In the genomic region with DNA sequence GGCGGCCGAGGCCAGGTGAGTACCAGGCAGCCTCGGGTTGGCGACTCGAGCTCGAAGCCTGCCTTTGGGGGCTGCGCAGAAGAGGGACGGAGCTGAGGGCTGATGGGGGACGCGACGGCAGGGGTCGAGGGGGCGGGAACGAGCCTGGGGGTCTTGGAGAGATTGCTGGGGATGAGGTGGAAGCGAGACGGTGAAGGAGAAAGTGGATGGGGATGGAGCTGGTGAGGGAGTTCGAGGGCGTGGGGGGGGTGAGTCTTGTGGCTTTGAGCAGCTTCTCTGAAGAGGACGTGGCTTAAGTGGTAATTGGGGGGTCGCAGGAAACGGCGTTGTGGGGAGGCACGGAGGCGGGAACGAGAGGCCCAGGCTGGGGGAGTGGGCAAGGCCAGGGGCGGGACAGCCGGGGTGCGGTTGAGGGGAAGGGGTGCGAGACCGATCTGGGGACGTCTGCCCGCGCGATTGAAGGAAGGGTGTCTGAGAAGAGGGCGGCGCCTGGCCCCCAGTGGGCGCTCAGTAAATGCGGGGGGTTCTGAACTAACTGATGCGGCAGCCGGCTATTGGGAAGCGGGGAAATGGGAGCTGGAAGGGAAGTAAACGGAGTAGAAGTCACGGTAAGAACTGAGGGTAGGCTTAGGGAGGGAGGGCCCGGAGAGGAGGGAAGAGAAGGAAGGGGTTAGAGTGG, we compare ENCODE assay signal across 8 cellular contexts. TPM values are rescaled to one million over a fixed set of nuclear protein-coding genes. Genes with fewer than 3 reads are reported as not detected.
DNase-seq lines count a peak whose midpoint lies in the region; ATAC-seq and TF ChIP-seq lines count a peak whose summit lies in the region.

No MANE protein-coding gene starts in this region.

- TF ChIP-seq POLR2A in erythroblast (IDR thresholded peaks at IDR 0.05; ENCODE audit: low read length): no peak

- DNase-seq in ELR (ENCODE audit: low read depth): peak; percentile 66
- peak; percentile 47 for DNase-seq in MV-4-11 (lab: John Stamatoyannopoulos, UW)
- peak; percentile 86 for DNase-seq in activated CD8-positive, alpha-beta memory T cell treated with anti-CD3 and anti-CD28 coated beads, Interleukin-2, amount 10 ng/mL, durations not matched to agents 7 days and 5 days
- peak; percentile 64 to 76 for DNase-seq in erythroblast (lab: John Stamatoyannopoulos, UW)
- no peak for DNase-seq in thoracic aorta (ENCODE audit: low spot score)
- DNase-seq in H4 (ENCODE audit: low spot score): no peak
- no peak for DNase-seq in NCI-H524 treated with DMSO at 0.1 percent for 48 hours (lab: John Stamatoyannopoulos, UW)

- H3K27ac Mint-ChIP-seq in activated CD8-positive, alpha-beta memory T cell treated with anti-CD3 and anti-CD28 coated beads, Interleukin-2, amount 10 ng/mL, durations not matched to agents 7 days and 5 days: peak overlapping the region; percentile 97
- H3K27ac Mint-ChIP-seq in nephron: peak overlapping the region; percentile 81 to 87 (median 83)

- H3K9me3 Mint-ChIP-seq in activated CD8-positive, alpha-beta memory T cell treated with anti-CD3 and anti-CD28 coated beads, Interleukin-2, amount 10 ng/mL, durations not matched to agents 7 days and 5 days (ENCODE audit: low read depth): no peaks in the 10 kb centered on the region
- H3K9me3 Mint-ChIP-seq in nephron: no peaks in the 10 kb centered on the region

- no peaks in the 10 kb centered on the region for H3K27me3 ChIP-seq in thoracic aorta (replicated peaks; ENCODE audit: insufficient read depth)

- ATAC-seq in activated CD8-positive, alpha-beta memory T cell treated with anti-CD3 and anti-CD28 coated beads, Interleukin-2, amount 10 ng/mL, durations not matched to agents 7 days and 5 days: peak; percentile 5
- ATAC-seq in thoracic aorta (ENCODE audit: insufficient number of reproducible peaks, low FRiP score, low read depth): no peak

- H3K27ac ChIP-seq in thoracic aorta: peak overlapping the region; percentile 85 to 97

- H3K36me3 ChIP-seq in thoracic aorta: no peaks in the 10 kb centered on the region

- H3K9me3 ChIP-seq in thoracic aorta: no peaks in the 10 kb centered on the region

- H3K4me3 ChIP-seq in thoracic aorta: peak overlapping the region; percentile 92

- peaks cover 38 to 47% of the 10 kb centered on the region in 2 donors for H3K4me1 ChIP-seq in thoracic aorta (ENCODE audit: control insufficient read depth in 1 of 2, low read depth in 2 of 2)

- peak overlapping the region; percentile 100 for H3K4me3 Mint-ChIP-seq in activated CD8-positive, alpha-beta memory T cell treated with anti-CD3 and anti-CD28 coated beads, Interleukin-2, amount 10 ng/mL, durations not matched to agents 7 days and 5 days
- peak overlapping the region; percentile 96 to 100 (median 99) for H3K4me3 Mint-ChIP-seq in nephron

- peaks cover 59% of the 10 kb centered on the region for H3K4me1 Mint-ChIP-seq in activated CD8-positive, alpha-beta memory T cell treated with anti-CD3 and anti-CD28 coated beads, Interleukin-2, amount 10 ng/mL, durations not matched to agents 7 days and 5 days
- peaks cover 40% of the 10 kb centered on the region for H3K4me1 Mint-ChIP-seq in nephron

- TF ChIP-seq CTCF in nephron (IDR thresholded peaks at IDR 0.05; ENCODE audit: unreplicated experiment in 3 of 3) (no peak), thoracic aorta (IDR thresholded peaks at IDR 0.05) (no peak)

- no peaks in the 10 kb centered on the region for H3K27me3 Mint-ChIP-seq in activated CD8-positive, alpha-beta memory T cell treated with anti-CD3 and anti-CD28 coated beads, Interleukin-2, amount 10 ng/mL, durations not matched to agents 7 days and 5 days
- H3K27me3 Mint-ChIP-seq in nephron (ENCODE audit: low read depth): peaks cover 3% of the 10 kb centered on the region

- CTCF ChIA-PET in activated CD8-positive, alpha-beta memory T cell treated with anti-CD3 and anti-CD28 coated beads, Interleukin-2, amount 10 ng/mL, durations not matched to agents 7 days and 5 days (lab: Charles Lee): interaction anchor here (0.7 to 4.2 kb wide), 7 partner anchors 34 to 160 kb away, joined by 3 to 26 read pairs (median 4); partner anchors contain the start of gene OCEL1

- H3K36me3 Mint-ChIP-seq in activated CD8-positive, alpha-beta memory T cell treated with anti-CD3 and anti-CD28 coated beads, Interleukin-2, amount 10 ng/mL, durations not matched to agents 7 days and 5 days: peaks cover 40% of the 10 kb centered on the region
- peaks cover 2% of the 10 kb centered on the region for H3K36me3 Mint-ChIP-seq in nephron (ENCODE audit: low read depth)

RNA-seq across cellular contexts. Expression of gene MYO9B, which starts 0.4 kb away (rescaled TPM):
- 100 to 1,000 TPM; 280 to 356 TPM for total RNA-seq in activated CD8-positive, alpha-beta memory T cell treated with anti-CD3 and anti-CD28 coated beads, Interleukin-2, amount 10 ng/mL, durations not matched to agents 7 days and 5 days
- total RNA-seq in thoracic aorta: 100 to 1,000 TPM; 229 to 257 TPM
- total RNA-seq in H4 (2014; rRNA removed; shearing (Covaris generic)): 15.1 and 21.0 TPM in 2 replicates

RNA-seq across cellular contexts. Expression of gene HAUS8, which starts 0.7 kb away (rescaled TPM):
- 10 to 100 TPM; 62.1 to 73.0 TPM for total RNA-seq in activated CD8-positive, alpha-beta memory T cell treated with anti-CD3 and anti-CD28 coated beads, Interleukin-2, amount 10 ng/mL, durations not matched to agents 7 days and 5 days
- total RNA-seq in thoracic aorta: 10 to 100 TPM in 1 of 2 donors, 1 to 10 TPM in 1; 2.2 to 11.3 TPM
- 10.6 and 22.8 TPM in 2 replicates for total RNA-seq in H4 (2014; rRNA removed; shearing (Covaris generic))

RNA-seq across cellular contexts. Expression of gene CPAMD8, which starts 49.4 kb away (rescaled TPM):
- 1 to 10 TPM in 1 of 2 experiments, under 1 TPM in 1; 0.21 to 1.3 TPM for total RNA-seq in activated CD8-positive, alpha-beta memory T cell treated with anti-CD3 and anti-CD28 coated beads, Interleukin-2, amount 10 ng/mL, durations not matched to agents 7 days and 5 days
- total RNA-seq in thoracic aorta: 10 to 100 TPM; 27.3 to 36.4 TPM
- total RNA-seq in H4 (2014; rRNA removed; shearing (Covaris generic)): not detected in 2 replicates

Comparison
In these comparisons a context has a peak if more than half of its experiments do, and no peak if none do; other contexts are left out.
1. DNase-seq: peak in ELR (single experiment), MV-4-11 (single experiment), activated CD8-positive, alpha-beta memory T cell treated with anti-CD3 and anti-CD28 coated beads, Interleukin-2, amount 10 ng/mL, durations not matched to agents 7 days and 5 days (single experiment) and erythroblast (2 of 2); none in thoracic aorta (single experiment), H4 (single experiment) and NCI-H524 treated with DMSO at 0.1 percent for 48 hours (single experiment).
2. RNA of gene MYO9B, which starts 0.4 kb away (total RNA-seq): 280 to 356 TPM in activated CD8-positive, alpha-beta memory T cell treated with anti-CD3 and anti-CD28 coated beads, Interleukin-2, amount 10 ng/mL, durations not matched to agents 7 days and 5 days and 229 to 257 TPM in thoracic aorta; 15.1 to 21.0 TPM in H4; every median in the first group is over 10 times any median in the second.
3. RNA of gene CPAMD8, which starts 49.4 kb away (total RNA-seq): 27.3 to 36.4 TPM in thoracic aorta; 0.21 to 1.3 TPM in activated CD8-positive, alpha-beta memory T cell treated with anti-CD3 and anti-CD28 coated beads, Interleukin-2, amount 10 ng/mL, durations not matched to agents 7 days and 5 days and not detected in H4; every median in the first group is over 10 times any median in the second.